ENCODE assay signal across 8 cellular contexts in genomic region chr11:31106963-31107576, GRCh38.
DNase-seq lines count a peak whose midpoint lies in the region; ATAC-seq and TF ChIP-seq lines count a peak whose summit lies in the region.

No MANE protein-coding gene starts in this region.

- H3K4me2 ChIP-seq in osteoblast (ENCODE audit: insufficient read depth, low read length), result no peak overlapping the region

- no peaks in the 10 kb centered on the region for H3K36me3 ChIP-seq in osteoblast (ENCODE audit: insufficient read depth, low read length)

- H3K9me3 ChIP-seq in osteoblast (ENCODE audit: low read depth, low read length), result no peaks in the 10 kb centered on the region

- ATAC-seq in HG03520 (IDR thresholded peaks at IDR 0.05; ENCODE audit: unreplicated experiment), result peak; percentile 91

- no peaks in the 10 kb centered on the region for H3K9me3 Mint-ChIP-seq in activated T-helper 2 cell treated with anti-CD3 and anti-CD28 coated beads, Interferon-gamma antibody, Interleukin-2, Interleukin-4, amounts not matched to agents 10 μg/mL and 5 μg/mL and 100 μg/mL, durations not matched to agents 14 hours and 24 hours and 36 hours

- no peak overlapping the region for H3K4me3 Mint-ChIP-seq in activated T-helper 2 cell treated with anti-CD3 and anti-CD28 coated beads, Interferon-gamma antibody, Interleukin-2, Interleukin-4, amounts not matched to agents 10 μg/mL and 5 μg/mL and 100 μg/mL, durations not matched to agents 14 hours and 24 hours and 36 hours (ENCODE audit: low read depth)

- H4K20me1 ChIP-seq in osteoblast (ENCODE audit: insufficient read depth, low read length), result no peaks in the 10 kb centered on the region

- no peaks in the 10 kb centered on the region for H3K27me3 ChIP-seq in osteoblast (ENCODE audit: insufficient read depth, low read length)

- DNase-seq in COLO668 (lab: John Stamatoyannopoulos, UW; ENCODE audit: unreplicated experiment) (peak; percentile 62), GM19240 (ENCODE audit: insufficient read length, low spot score) (peak; percentile 19), NCI-H774 (lab: John Stamatoyannopoulos, UW) (peak; percentile 49), fibroblast of villous mesenchyme (ENCODE audit: low read depth) (peak; percentile 0), osteoblast (ENCODE audit: insufficient read length, low spot score, missing footprints) (peak; percentile 53)
- peak; percentile 72 for DNase-seq in activated CD8-positive, alpha-beta memory T cell treated with anti-CD3 and anti-CD28 coated beads, Interleukin-2, amount 50 U/mL, for 48 hours
- no peak for DNase-seq in activated T-helper 2 cell treated with anti-CD3 and anti-CD28 coated beads, Interferon-gamma antibody, Interleukin-2, Interleukin-4, amounts not matched to agents 10 μg/mL and 5 μg/mL and 100 μg/mL, durations not matched to agents 14 hours and 24 hours and 36 hours (ENCODE audit: low spot score)

- H3K4me3 ChIP-seq in fibroblast of villous mesenchyme (ENCODE audit: low read depth, low read length), result no peak overlapping the region
- H3K4me3 ChIP-seq in osteoblast (ENCODE audit: insufficient read depth, low read length), result no peak overlapping the region

- peak; percentile 15 for TF ChIP-seq CTCF in fibroblast of villous mesenchyme (IDR thresholded peaks at IDR 0.05; ENCODE audit: insufficient read depth, low read depth, low read length)
- TF ChIP-seq CTCF in osteoblast (IDR thresholded peaks at IDR 0.05; ENCODE audit: extremely low read depth, low read depth, low read length), result peak; percentile 44

- intact Hi-C loops in activated T-helper 2 cell treated with anti-CD3 and anti-CD28 coated beads, Interferon-gamma antibody, Interleukin-2, Interleukin-4, amounts not matched to agents 10 μg/mL and 5 μg/mL and 100 μg/mL, durations not matched to agents 14 hours and 24 hours and 36 hours (cut with micrococcal nuclease), result no loop called here

- H3K4me1 ChIP-seq in osteoblast (ENCODE audit: insufficient read depth, low read length), result no peaks in the 10 kb centered on the region

- no peak overlapping the region for H3K27ac ChIP-seq in osteoblast (ENCODE audit: low read depth, low read length)

- H3K79me2 ChIP-seq in osteoblast (ENCODE audit: insufficient read depth, low read length), result no peaks in the 10 kb centered on the region

- no peaks in the 10 kb centered on the region for H3K4me1 Mint-ChIP-seq in activated T-helper 2 cell treated with anti-CD3 and anti-CD28 coated beads, Interferon-gamma antibody, Interleukin-2, Interleukin-4, amounts not matched to agents 10 μg/mL and 5 μg/mL and 100 μg/mL, durations not matched to agents 14 hours and 24 hours and 36 hours (ENCODE audit: low read depth)

- H3K27me3 Mint-ChIP-seq in activated T-helper 2 cell treated with anti-CD3 and anti-CD28 coated beads, Interferon-gamma antibody, Interleukin-2, Interleukin-4, amounts not matched to agents 10 μg/mL and 5 μg/mL and 100 μg/mL, durations not matched to agents 14 hours and 24 hours and 36 hours (ENCODE audit: low read depth), result no peaks in the 10 kb centered on the region

- no peak overlapping the region for H2AFZ ChIP-seq in osteoblast (ENCODE audit: low read length)

- H3K27ac Mint-ChIP-seq in activated T-helper 2 cell treated with anti-CD3 and anti-CD28 coated beads, Interferon-gamma antibody, Interleukin-2, Interleukin-4, amounts not matched to agents 10 μg/mL and 5 μg/mL and 100 μg/mL, durations not matched to agents 14 hours and 24 hours and 36 hours, result no peak overlapping the region

- H3K36me3 Mint-ChIP-seq in activated T-helper 2 cell treated with anti-CD3 and anti-CD28 coated beads, Interferon-gamma antibody, Interleukin-2, Interleukin-4, amounts not matched to agents 10 μg/mL and 5 μg/mL and 100 μg/mL, durations not matched to agents 14 hours and 24 hours and 36 hours (ENCODE audit: low read depth), result no peaks in the 10 kb centered on the region
